In the genomic region with DNA sequence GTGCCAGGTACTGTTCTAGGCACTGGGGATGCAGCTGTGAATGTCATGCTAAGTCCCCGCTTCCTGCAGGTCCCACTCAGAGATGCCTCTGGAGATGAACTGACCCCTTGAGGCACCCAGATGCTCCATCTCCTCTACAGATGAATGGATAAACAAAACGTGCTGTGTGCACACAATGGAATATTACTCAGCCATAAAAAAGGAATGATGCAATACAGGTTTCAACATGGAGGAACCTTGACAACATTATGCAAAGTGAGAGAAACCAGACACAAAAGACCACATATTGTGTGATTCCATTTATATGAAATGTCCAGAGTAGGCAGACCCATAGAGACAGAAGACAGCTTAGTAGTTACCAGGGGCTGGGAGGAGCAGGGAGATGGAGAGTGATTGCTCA, we compare ENCODE assay signal across 19 cellular contexts.
A peak's percentile ranks its signal among the peaks of the same experiment; 100 is the strongest.
DNase-seq lines count a peak whose midpoint lies in the region; ATAC-seq and TF ChIP-seq lines count a peak whose summit lies in the region.
"Had no signal": no experiment of that assay in that cellular context is flagged by ENCODE, and none has a peak within 500 bp of the region (broad histone marks: within the 10 kb centered on the region; RNA-seq: fewer than 3 reads in every experiment).

No MANE protein-coding gene starts in this region.

- H3K9ac ChIP-seq in IMR-90 (ENCODE audit: low read depth, low read length) (no peak overlapping the region), endodermal cell (ENCODE audit: extremely low read depth, low read length, poor library complexity, severe bottlenecking) (no peak overlapping the region)
- H3K9ac ChIP-seq: BLaER1 had no signal

- H3K56ac ChIP-seq in IMR-90 (ENCODE audit: extremely low read depth, insufficient read depth, low read length): no peak overlapping the region

- H2BK120ac ChIP-seq in IMR-90 (ENCODE audit: low read depth, low read length): no peak overlapping the region

- H3K4me1 Mint-ChIP-seq in endodermal cell: peaks cover 16% of the 10 kb centered on the region
- H3K4me1 Mint-ChIP-seq: B cell; CD4-positive, CD25-positive, alpha-beta regulatory T cell had no signal

- peak; percentile 54 for DNase-seq in activated effector memory CD4-positive, alpha-beta T cell treated with anti-CD3 and anti-CD28 coated beads, Interleukin-2, amount 50 U/mL, for 16 hours
- no peak for DNase-seq in activated effector memory CD4-positive, alpha-beta T cell treated with Interleukin-2 at 50 U/mL for 16 hours
- DNase-seq in IMR-90 (no peak), endodermal cell (peak; percentile 10), COLO829 (ENCODE audit: low spot score) (no peak), vagina (ENCODE audit: extremely low spot score in 2 of 2) (no peak), NCI-H187 treated with DMSO at 0.1 percent for 48 hours (lab: John Stamatoyannopoulos, UW) (no peak)
- DNase-seq: CD4-positive, CD25-positive, alpha-beta regulatory T cell; DMS 273 treated with DMSO at 0.1 percent for 48 hours; DMS79; GDM1; GOT3 had no signal

- no CpG with 5 or more reads among the region's 2 CpGs for WGBS in IMR-90 (ENCODE audit: extremely low coverage in 2 of 2, insufficient read length in 1 of 2), 2 experiments
- WGBS in endodermal cell (ENCODE audit: insufficient coverage in 1 of 2, insufficient read length in 1 of 2), 2 experiments: 92 to 100% methylated on average over 2 of the region's 2 CpGs

- POLR2A ChIA-PET in IMR-90 (lab: Charles Lee; ENCODE audit: unreplicated experiment): no interaction called here

- H2BK5ac ChIP-seq in IMR-90 (ENCODE audit: low read depth, low read length, poor library complexity, severe bottlenecking): no peak overlapping the region

- no peak overlapping the region for H4K5ac ChIP-seq in IMR-90 (ENCODE audit: low read depth, low read length)

- no peak overlapping the region for H4K8ac ChIP-seq in IMR-90 (ENCODE audit: low read depth in 2 of 2, low read length in 2 of 2)

- dilution Hi-C loops in IMR-90 (cut with HindIII; ENCODE audit: low sequenced_read_pairs, unreplicated experiment): no loop called here

- no peak for TF ChIP-seq RAD21 in IMR-90 (IDR thresholded peaks at IDR 0.05; ENCODE audit: low read length)

- H3K9me3 ChIP-seq in IMR-90 (ENCODE audit: control insufficient read depth, insufficient read depth, low read length): peaks cover 12% of the 10 kb centered on the region
- H3K9me3 ChIP-seq in endodermal cell (ENCODE audit: control insufficient read depth, low read length): peaks cover 8% of the 10 kb centered on the region
- H3K9me3 ChIP-seq in vagina: no peaks in the 10 kb centered on the region
- H3K9me3 ChIP-seq: HAP-1 had no signal

- H3K9me3 Mint-ChIP-seq in endodermal cell: peaks cover 10% of the 10 kb centered on the region
- H3K9me3 Mint-ChIP-seq: CD8-positive, alpha-beta T cell had no signal

- H3K9me1 ChIP-seq in IMR-90 (ENCODE audit: insufficient read depth, low read length): no peaks in the 10 kb centered on the region

- ATAC-seq in IMR-90 (ENCODE audit: low read depth): no peak
- ATAC-seq: CD8-positive, alpha-beta T cell; GM12878 had no signal

- no peak overlapping the region for H3K18ac ChIP-seq in IMR-90 (ENCODE audit: low read depth, low read length)

- H3K27me3 Mint-ChIP-seq in endodermal cell (ENCODE audit: insufficient read depth): peaks cover 2% of the 10 kb centered on the region
- H3K27me3 Mint-ChIP-seq: CD4-positive, CD25-positive, alpha-beta regulatory T cell had no signal

- no peak overlapping the region for H2BK15ac ChIP-seq in IMR-90 (ENCODE audit: low read depth, low read length)

- intact Hi-C loops in IMR-90 (cut with micrococcal nuclease) (no loop called here), vagina (cut with DNase I) (no loop called here)

- TF ChIP-seq POLR2A in IMR-90 (IDR thresholded peaks at IDR 0.05; ENCODE audit: low read depth, low read length) (no peak), vagina (IDR thresholded peaks at IDR 0.05) (no peak)

- no peak overlapping the region for H2AFZ ChIP-seq in IMR-90 (replicated peaks; ENCODE audit: low read length, poor library complexity)

- no peak overlapping the region for H2AK9ac ChIP-seq in IMR-90 (replicated peaks; ENCODE audit: low read depth, low read length, poor library complexity)

- no peak overlapping the region for H3K27ac ChIP-seq in IMR-90 (ENCODE audit: insufficient read depth, low read length)
- H3K27ac ChIP-seq in endodermal cell (ENCODE audit: low read depth, low read length): no peak overlapping the region
- H3K27ac ChIP-seq in vagina: no peak overlapping the region
- H3K27ac ChIP-seq: 22Rv1, BLaER1, C4-2B had no signal

- H3K23ac ChIP-seq in IMR-90 (ENCODE audit: low read depth, low read length): no peak overlapping the region

- TF ChIP-seq CTCF in IMR-90 (conservative IDR thresholded peaks at IDR 0.05; ENCODE audit: low read depth, low read length): no peak
- TF ChIP-seq CTCF in endodermal cell (conservative IDR thresholded peaks at IDR 0.05): no peak
- no peak for TF ChIP-seq CTCF in vagina (IDR thresholded peaks at IDR 0.05)

- H3K4me3 Mint-ChIP-seq in endodermal cell: no peak overlapping the region
- H3K4me3 Mint-ChIP-seq: B cell; CD4-positive, CD25-positive, alpha-beta regulatory T cell; CD8-positive, alpha-beta T cell had no signal

- H3K36me3 Mint-ChIP-seq in endodermal cell (ENCODE audit: low read depth): no peaks in the 10 kb centered on the region
- H3K36me3 Mint-ChIP-seq: CD4-positive, CD25-positive, alpha-beta regulatory T cell; CD8-positive, alpha-beta T cell had no signal

- H3K36me3 ChIP-seq in IMR-90 (ENCODE audit: control insufficient read depth, insufficient read depth, low read length) (no peaks in the 10 kb centered on the region), endodermal cell (ENCODE audit: control insufficient read depth, insufficient read depth, low read length) (no peaks in the 10 kb centered on the region), vagina (no peaks in the 10 kb centered on the region)
- H3K36me3 ChIP-seq: BLaER1, HAP-1 had no signal

- H3K27me3 ChIP-seq in IMR-90 (ENCODE audit: control insufficient read depth, insufficient read depth, low read length): peaks cover 28% of the 10 kb centered on the region
- no peaks in the 10 kb centered on the region for H3K27me3 ChIP-seq in endodermal cell (ENCODE audit: control insufficient read depth, insufficient read depth, low read length, poor library complexity, severe bottlenecking)
- no peaks in the 10 kb centered on the region for H3K27me3 ChIP-seq in vagina

- CTCF ChIA-PET in IMR-90 (lab: Yijun Ruan, JAX): no interaction called here

- H3K4ac ChIP-seq in IMR-90 (ENCODE audit: low read depth, low read length): no peak overlapping the region

- BruUV-seq in IMR-90 (replicated peaks; lab: Mats Ljungman, UMichigan): no TSS peak

- H3K4me3 ChIP-seq in IMR-90 (ENCODE audit: insufficient read depth, low read depth, low read length): no peak overlapping the region
- no peak overlapping the region for H3K4me3 ChIP-seq in endodermal cell (ENCODE audit: low read length)
- H3K4me3 ChIP-seq in vagina: no peak overlapping the region
- H3K4me3 ChIP-seq: BLaER1, GM12878, HAP-1 had no signal

- H3K14ac ChIP-seq in IMR-90 (replicated peaks; ENCODE audit: low read depth, low read length): no peak overlapping the region

- H3K4me2 ChIP-seq in IMR-90 (ENCODE audit: low read depth, low read length): no peak overlapping the region
- H3K4me2 ChIP-seq: BLaER1 had no signal

- H4K91ac ChIP-seq in IMR-90 (ENCODE audit: insufficient read depth, low read depth, low read length): no peak overlapping the region

- H3K4me1 ChIP-seq in IMR-90 (ENCODE audit: control insufficient read depth, insufficient read depth, low read length) (no peaks in the 10 kb centered on the region), endodermal cell (ENCODE audit: control insufficient read depth, insufficient read depth, low read length) (peaks cover 4% of the 10 kb centered on the region), vagina (no peaks in the 10 kb centered on the region)
- H3K4me1 ChIP-seq: BLaER1, HAP-1 had no signal

- H2AK5ac ChIP-seq in IMR-90 (ENCODE audit: low read depth, low read length): no peak overlapping the region

- no peaks in the 10 kb centered on the region for H3K79me1 ChIP-seq in IMR-90 (ENCODE audit: low read depth in 1 of 2, low read length in 2 of 2)

- no peaks in the 10 kb centered on the region for H4K20me1 ChIP-seq in IMR-90 (ENCODE audit: insufficient read depth, low read length)
- H4K20me1 ChIP-seq: BLaER1 had no signal

- in situ Hi-C loops in IMR-90 (cut with MboI; ENCODE audit: low sequenced_read_pairs): loop anchor here (25.0 kb wide), 2 partner anchors 529 to 829 kb away; no protein-coding TSS in a partner anchor

- H3K27ac Mint-ChIP-seq in endodermal cell: no peak overlapping the region
- H3K27ac Mint-ChIP-seq: B cell; CD4-positive, CD25-positive, alpha-beta regulatory T cell; CD8-positive, alpha-beta T cell had no signal

- H2BK20ac ChIP-seq in IMR-90 (ENCODE audit: low read depth, low read length): no peak overlapping the region

TF ChIP-seq in IMR-90, 13 proteins besides CTCF, POLR2A, EP300 and RAD21:
- TF ChIP-seq CEBPB (IDR thresholded peaks at IDR 0.05; ENCODE audit: low read depth, low read length) (peak; percentile 40; the same call in 1 of the 2 replicates), MXI1 (IDR thresholded peaks at IDR 0.05; ENCODE audit: borderline replicate concordance, low read depth, low read length) (no peak)

Comparison
In these comparisons a context has a peak if more than half of its experiments do, and no peak if none do; other contexts are left out.
1. DNase-seq: peak in activated effector memory CD4-positive, alpha-beta T cell treated with anti-CD3 and anti-CD28 coated beads, Interleukin-2, amount 50 U/mL, for 16 hours (single experiment) and endodermal cell (single experiment); none in activated effector memory CD4-positive, alpha-beta T cell treated with Interleukin-2 at 50 U/mL for 16 hours (single experiment), IMR-90 (single experiment), COLO829 (single experiment), vagina (0 of 2) and NCI-H187 treated with DMSO at 0.1 percent for 48 hours (single experiment).